11 cellular contexts compared by ENCODE assay signal in the genomic region with DNA sequence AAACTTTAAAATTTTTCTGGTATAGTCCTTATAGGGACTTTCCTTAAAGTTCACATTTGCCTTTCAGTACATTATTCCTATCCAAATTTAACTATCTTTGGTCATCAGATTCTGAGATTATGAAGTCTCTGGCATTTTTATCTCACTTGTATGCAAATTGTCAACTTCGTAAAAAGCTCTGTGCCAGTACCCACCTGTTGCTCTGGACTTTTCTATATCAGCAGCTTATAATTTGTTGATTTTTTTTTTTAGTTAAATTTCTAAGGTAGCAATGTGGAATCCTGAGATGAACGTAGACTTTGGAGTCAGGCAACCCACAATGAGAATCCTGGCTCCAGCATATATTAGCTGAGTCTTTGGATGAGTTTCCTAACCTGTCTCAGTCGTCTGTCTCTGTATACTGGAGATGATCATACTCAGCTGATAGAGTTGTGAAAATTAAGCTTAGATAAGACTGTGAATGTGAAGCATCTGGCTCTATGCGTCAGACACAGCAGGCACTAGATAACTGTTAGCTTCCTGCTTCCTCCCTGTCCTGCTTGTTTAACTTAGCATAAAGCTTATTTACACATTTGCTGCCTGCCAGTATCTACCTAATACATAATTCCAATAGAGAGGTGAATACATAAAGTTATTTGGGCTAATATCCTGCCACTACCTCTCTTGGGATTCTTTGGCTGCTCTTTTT. TPM values are rescaled to one million over a fixed set of nuclear protein-coding genes. Genes with fewer than 3 reads are reported as not detected.
DNase-seq lines count a peak whose midpoint lies in the region; ATAC-seq, FAIRE-seq and TF ChIP-seq lines count a peak whose summit lies in the region.
"Had no signal": no experiment of that assay in that cellular context is flagged by ENCODE, and none has a peak within 500 bp of the region (broad histone marks: within the 10 kb centered on the region; RNA-seq: fewer than 3 reads in every experiment).

No MANE protein-coding gene starts in this region.

- no peak overlapping the region for H2BK120ac ChIP-seq in IMR-90 (ENCODE audit: low read depth, low read length)

- TF ChIP-seq CTCF in IMR-90 (conservative IDR thresholded peaks at IDR 0.05; ENCODE audit: low read depth, low read length) (no peak), astrocyte (IDR thresholded peaks at IDR 0.05; ENCODE audit: insufficient read depth, low read depth, low read length) (no peak), gastrocnemius medialis (IDR thresholded peaks at IDR 0.05 in 4 of 5, conservative IDR thresholded peaks at IDR 0.05 in 1 of 5) (no peak), uterus (IDR thresholded peaks at IDR 0.05) (no peak)

- H4K20me1 ChIP-seq in IMR-90 (ENCODE audit: insufficient read depth, low read length): peaks cover 70% of the 10 kb centered on the region
- peaks cover 83% of the 10 kb centered on the region for H4K20me1 ChIP-seq in astrocyte (ENCODE audit: insufficient read depth, low read length)

- CTCF ChIA-PET in IMR-90 (lab: Yijun Ruan, JAX): interaction anchor here (0.5 to 1.2 kb wide), 3 partner anchors 16 to 54 kb away, joined by 3 to 6 read pairs (median 5); no protein-coding TSS in a partner anchor

- H3K18ac ChIP-seq in IMR-90 (ENCODE audit: low read depth, low read length): no peak overlapping the region

- H3K14ac ChIP-seq in IMR-90 (replicated peaks; ENCODE audit: low read depth, low read length): no peak overlapping the region

- H3K9me3 ChIP-seq in IMR-90 (ENCODE audit: control insufficient read depth, insufficient read depth, low read length) (no peaks in the 10 kb centered on the region), astrocyte (ENCODE audit: insufficient read depth, low read depth, low read length) (no peaks in the 10 kb centered on the region), gastrocnemius medialis (no peaks in the 10 kb centered on the region), uterus (no peaks in the 10 kb centered on the region)

- in situ Hi-C loops in IMR-90 (cut with MboI; ENCODE audit: low sequenced_read_pairs): no loop called here
- in situ Hi-C loops in gastrocnemius medialis (cut with MboI; ENCODE audit: low sequenced_read_pairs in 4 of 4): no loop called here

- no peak overlapping the region for H3K4ac ChIP-seq in IMR-90 (ENCODE audit: low read depth, low read length)

- H3K27me3 ChIP-seq in IMR-90 (ENCODE audit: control insufficient read depth, insufficient read depth, low read length) (no peaks in the 10 kb centered on the region), astrocyte (ENCODE audit: insufficient read depth, low read length) (no peaks in the 10 kb centered on the region), gastrocnemius medialis (no peaks in the 10 kb centered on the region), uterus (no peaks in the 10 kb centered on the region)

- H3K23ac ChIP-seq in IMR-90 (ENCODE audit: low read depth, low read length): no peak overlapping the region

- no peak overlapping the region for H2AK9ac ChIP-seq in IMR-90 (replicated peaks; ENCODE audit: low read depth, low read length, poor library complexity)

- H2BK5ac ChIP-seq in IMR-90 (ENCODE audit: low read depth, low read length, poor library complexity, severe bottlenecking): no peak overlapping the region

- no peak overlapping the region for H2BK20ac ChIP-seq in IMR-90 (ENCODE audit: low read depth, low read length)

- no peak overlapping the region for H2AFZ ChIP-seq in IMR-90 (replicated peaks; ENCODE audit: low read length, poor library complexity)
- no peak overlapping the region for H2AFZ ChIP-seq in astrocyte (ENCODE audit: low read depth, low read length)

- 80% methylated on average over 1 of the region's 4 CpGs; no CpG with 5 or more reads in 1 of the 2 experiments for WGBS in IMR-90 (ENCODE audit: extremely low coverage in 2 of 2, insufficient read length in 1 of 2), 2 experiments

- H3K4me2 ChIP-seq in IMR-90 (ENCODE audit: low read depth, low read length) (no peak overlapping the region), astrocyte (ENCODE audit: low read length) (peak overlapping the region; percentile 16)

- peaks cover 8% of the 10 kb centered on the region for H3K36me3 ChIP-seq in IMR-90 (ENCODE audit: control insufficient read depth, insufficient read depth, low read length)
- peaks cover 2% of the 10 kb centered on the region for H3K36me3 ChIP-seq in astrocyte (ENCODE audit: insufficient read depth, low read length)
- H3K36me3 ChIP-seq in gastrocnemius medialis: no peaks in the 10 kb centered on the region
- no peaks in the 10 kb centered on the region for H3K36me3 ChIP-seq in uterus

- H3K56ac ChIP-seq in IMR-90 (ENCODE audit: extremely low read depth, insufficient read depth, low read length): no peak overlapping the region

- H3K27me3 Mint-ChIP-seq in astrocyte (ENCODE audit: low read depth, unreplicated experiment): no peaks in the 10 kb centered on the region
- H3K27me3 Mint-ChIP-seq: stimulated activated naive B cell treated with anti-CD40 and anti-IgM and Interleukin-4, amounts not matched to agents 10 μg/mL and 1 μg/mL and 100 μg/mL, for 72 hours had no signal

- H3K4me1 ChIP-seq in IMR-90 (ENCODE audit: control insufficient read depth, insufficient read depth, low read length) (peaks cover 14% of the 10 kb centered on the region), astrocyte (ENCODE audit: insufficient read depth, low read length) (peaks cover 14% of the 10 kb centered on the region), gastrocnemius medialis (peaks cover 36 to 37% of the 10 kb centered on the region in 2 donors), uterus (peaks cover 0 to 5% of the 10 kb centered on the region in 2 donors)

- peaks cover 32% of the 10 kb centered on the region for H3K4me1 Mint-ChIP-seq in astrocyte (ENCODE audit: low read depth, unreplicated experiment)

- H3K9me1 ChIP-seq in IMR-90 (ENCODE audit: insufficient read depth, low read length): peaks cover 11% of the 10 kb centered on the region

- ATAC-seq in IMR-90 (ENCODE audit: low read depth): peak; percentile 76
- ATAC-seq in left cardiac atrium: peak; percentile 80 to 93
- peak; percentile 61 to 72 for ATAC-seq in gastrocnemius medialis
- ATAC-seq in HG03571 (IDR thresholded peaks at IDR 0.05; ENCODE audit: unreplicated experiment): no peak
- ATAC-seq: activated CD8-positive, alpha-beta T cell treated with anti-CD3 and anti-CD28 coated beads, Interleukin-2, amount 10 ng/mL, durations not matched to agents 7 days and 5 days; stimulated activated naive B cell treated with anti-CD40 and anti-IgM and Interleukin-4, amounts not matched to agents 10 μg/mL and 1 μg/mL and 100 μg/mL, for 72 hours had no signal

- H3K27ac Mint-ChIP-seq in astrocyte (ENCODE audit: unreplicated experiment): no peak overlapping the region
- H3K27ac Mint-ChIP-seq: activated CD8-positive, alpha-beta T cell treated with anti-CD3 and anti-CD28 coated beads, Interleukin-2, amount 10 ng/mL, durations not matched to agents 7 days and 5 days; stimulated activated naive B cell treated with anti-CD40 and anti-IgM and Interleukin-4, amounts not matched to agents 10 μg/mL and 1 μg/mL and 100 μg/mL, for 72 hours had no signal

- no peak overlapping the region for H4K91ac ChIP-seq in IMR-90 (ENCODE audit: insufficient read depth, low read depth, low read length)

- TF ChIP-seq POLR2A in IMR-90 (IDR thresholded peaks at IDR 0.05; ENCODE audit: low read depth, low read length) (no peak), gastrocnemius medialis (IDR thresholded peaks at IDR 0.05) (no peak), uterus (IDR thresholded peaks at IDR 0.05) (no peak)

- TF ChIP-seq RAD21 in IMR-90 (IDR thresholded peaks at IDR 0.05; ENCODE audit: low read length): 0 out of 2 replicates have a peak, but pooled peaks have one; percentile 4

- dilution Hi-C loops in IMR-90 (cut with HindIII; ENCODE audit: low sequenced_read_pairs, unreplicated experiment): no loop called here

- BruUV-seq in IMR-90 (replicated peaks; lab: Mats Ljungman, UMichigan): no TSS peak

- H3K79me2 ChIP-seq in astrocyte (ENCODE audit: insufficient read depth, low read length): peaks cover 95% of the 10 kb centered on the region

- intact Hi-C loops in IMR-90 (cut with micrococcal nuclease) (no loop called here), left cardiac atrium (cut with DNase I) (loop anchor here in 1 of 2 donors (5.0 kb wide), 1 partner anchor 53 kb away; no protein-coding TSS in a partner anchor), gastrocnemius medialis (cut with DNase I; ENCODE audit: low total_unique reads) (no loop called here), uterus (cut with DNase I; ENCODE audit: low total_unique reads) (no loop called here)

- H3K79me1 ChIP-seq in IMR-90 (ENCODE audit: low read depth in 1 of 2, low read length in 2 of 2): peaks cover 24 to 74% of the 10 kb centered on the region in 2 experiments

- DNase-seq in IMR-90: peak; percentile 83
- DNase-seq in astrocyte (ENCODE audit: low read depth): peak; percentile 58
- no peak for DNase-seq in left cardiac atrium
- no peak for DNase-seq in gastrocnemius medialis
- DNase-seq in uterus: no peak
- no peak for DNase-seq in caudate nucleus (lab: John Stamatoyannopoulos, UW)
- DNase-seq: activated CD8-positive, alpha-beta T cell treated with anti-CD3 and anti-CD28 coated beads, Interleukin-2, amount 10 ng/mL, durations not matched to agents 7 days and 5 days; activated naive CD4-positive, alpha-beta T cell treated with anti-CD3 and anti-CD28 coated beads, Interleukin-2, amount 50 U/mL, for 16 hours; stimulated activated naive B cell treated with anti-CD40 and anti-IgM and Interleukin-4, amounts not matched to agents 10 μg/mL and 1 μg/mL and 100 μg/mL, for 72 hours had no signal

- no peak overlapping the region for H2AK5ac ChIP-seq in IMR-90 (ENCODE audit: low read depth, low read length)

- H2BK15ac ChIP-seq in IMR-90 (ENCODE audit: low read depth, low read length): no peak overlapping the region

- H3K27ac ChIP-seq in IMR-90 (ENCODE audit: insufficient read depth, low read length) (no peak overlapping the region), astrocyte (ENCODE audit: low read depth, low read length) (no peak overlapping the region), gastrocnemius medialis (peak overlapping the region; percentile 30 to 71 (median 42)), uterus (no peak overlapping the region), caudate nucleus (ENCODE audit: low read depth, low read length) (no peak overlapping the region)

- no peak overlapping the region for H3K4me3 Mint-ChIP-seq in astrocyte (ENCODE audit: unreplicated experiment)
- H3K4me3 Mint-ChIP-seq: activated CD8-positive, alpha-beta T cell treated with anti-CD3 and anti-CD28 coated beads, Interleukin-2, amount 10 ng/mL, durations not matched to agents 7 days and 5 days; stimulated activated naive B cell treated with anti-CD40 and anti-IgM and Interleukin-4, amounts not matched to agents 10 μg/mL and 1 μg/mL and 100 μg/mL, for 72 hours had no signal

- POLR2A ChIA-PET in IMR-90 (lab: Charles Lee; ENCODE audit: unreplicated experiment): no interaction called here

- no peak overlapping the region for H3K4me3 ChIP-seq in IMR-90 (ENCODE audit: insufficient read depth, low read depth, low read length)
- H3K4me3 ChIP-seq in astrocyte (ENCODE audit: insufficient read depth, low read depth, low read length): no peak overlapping the region
- H3K4me3 ChIP-seq in gastrocnemius medialis: no peak overlapping the region
- no peak overlapping the region for H3K4me3 ChIP-seq in uterus

- peak; percentile 37 for FAIRE-seq in astrocyte (lab: Jason Lieb, UNC)
- FAIRE-seq: endometrium had no signal

- no peaks in the 10 kb centered on the region for H3K9me3 Mint-ChIP-seq in astrocyte (ENCODE audit: unreplicated experiment)

- H3K36me3 Mint-ChIP-seq in astrocyte (ENCODE audit: low read depth, unreplicated experiment): peaks cover 3% of the 10 kb centered on the region

- no peak overlapping the region for H4K5ac ChIP-seq in IMR-90 (ENCODE audit: low read depth, low read length)

- no peak overlapping the region for H4K8ac ChIP-seq in IMR-90 (ENCODE audit: low read depth in 2 of 2, low read length in 2 of 2)

- H3K9ac ChIP-seq in IMR-90 (ENCODE audit: low read depth, low read length) (no peak overlapping the region), astrocyte (ENCODE audit: low read length) (no peak overlapping the region)

RNA-seq across cellular contexts. Expression of a gene that starts 59.8 kb away (rescaled TPM):
- total RNA-seq in IMR-90 (2012; rRNA removed): 80.5 and 88.0 TPM in 2 replicates
- 72.8 and 78.5 TPM in 2 replicates for polyA plus RNA-seq in IMR-90 (2012; rRNA removed)
- polyA plus RNA-seq in IMR-90 (2012; cell fraction: cytosol; rRNA removed): 34.2 and 35.5 TPM in 2 replicates
- polyA plus RNA-seq in IMR-90 (2012; cell fraction: nucleus; rRNA removed; ENCODE audit: low replicate concordance): 156 and 427 TPM in 2 replicates
- 111 and 124 TPM in 2 replicates for total RNA-seq in astrocyte
- 10 to 100 TPM; 68.7 to 81.7 TPM for total RNA-seq in left cardiac atrium
- 10 to 100 TPM; 60.2 to 73.1 (median 71.6) TPM for total RNA-seq in gastrocnemius medialis
- 100 to 1,000 TPM in 2 of 4 donors, 10 to 100 TPM in 2; 50.7 to 111 (median 89.1) TPM for total RNA-seq in uterus

Comparison
In these comparisons a context has a peak if more than half of its experiments do, and no peak if none do; other contexts are left out.
1. DNase-seq: peak in IMR-90 (single experiment) and astrocyte (single experiment); none in left cardiac atrium (single experiment), gastrocnemius medialis (0 of 2), uterus (0 of 2) and caudate nucleus (0 of 61).
2. H3K27ac ChIP-seq: peak in gastrocnemius medialis (4 of 4); none in IMR-90 (single experiment), astrocyte (single experiment), uterus (0 of 2) and caudate nucleus (single experiment).